1 cellular context compared by ENCODE assay signal in genomic region chr4:107743532-107743931, GRCh38.
TF ChIP-seq lines count a peak whose summit lies in the region.

No MANE protein-coding gene starts in this region.

TF ChIP-seq in H1, 55 proteins besides CTCF, POLR2A, EP300 and RAD21 (continued from another document):
- TF ChIP-seq CHD7 (IDR thresholded peaks at IDR 0.05; ENCODE audit: insufficient replicate concordance, low read length): no peak
